In genomic region chr11:726278-726915, GRCh38 we compare ENCODE assay signal across 7 cellular contexts. TPM values are rescaled to one million over a fixed set of nuclear protein-coding genes. Genes with fewer than 3 reads are reported as not detected.
DNase-seq lines count a peak whose midpoint lies in the region; ATAC-seq and TF ChIP-seq lines count a peak whose summit lies in the region.
"Had no signal": no experiment of that assay in that cellular context is flagged by ENCODE, and none has a peak within 500 bp of the region (broad histone marks: within the 10 kb centered on the region; RNA-seq: fewer than 3 reads in every experiment).

No MANE protein-coding gene starts in this region.

- H3K27ac ChIP-seq in OCI-LY7 (ENCODE audit: low read depth, low read length, poor library complexity, severe bottlenecking) (no peak overlapping the region), prostate gland (peak overlapping the region; percentile 74 to 76)

- ATAC-seq in GM21576 (IDR thresholded peaks at IDR 0.05; ENCODE audit: unreplicated experiment): no peak
- ATAC-seq: HCT116 had no signal

- intact Hi-C loops in OCI-LY7 (cut with micrococcal nuclease; ENCODE audit: unreplicated experiment) (no loop called here), prostate gland (cut with DNase I) (no loop called here)

- DNase-seq in GM06990 (ENCODE audit: extremely low read depth, insufficient read length): peak; percentile 74
- peak; percentile 62 for DNase-seq in OCI-LY7 (ENCODE audit: low spot score)
- DNase-seq in choroid plexus epithelial cell (ENCODE audit: low read depth): peak; percentile 37
- DNase-seq in prostate gland (ENCODE audit: low spot score): peak; percentile 75
- DNase-seq in amniotic stem cell (lab: John Stamatoyannopoulos, UW): no peak

- no peak for TF ChIP-seq CTCF in GM06990 (IDR thresholded peaks at IDR 0.05; ENCODE audit: insufficient read depth, low read length, poor library complexity, severe bottlenecking)
- TF ChIP-seq CTCF in OCI-LY7 (conservative IDR thresholded peaks at IDR 0.05; ENCODE audit: low read length): no peak
- no peak for TF ChIP-seq CTCF in choroid plexus epithelial cell (conservative IDR thresholded peaks at IDR 0.05; ENCODE audit: low read depth, low read length)
- TF ChIP-seq CTCF in prostate gland (IDR thresholded peaks at IDR 0.05): no peak

- 6% methylated on average over 56 of the region's 57 CpGs for WGBS in prostate gland

- H3K4me3 ChIP-seq in GM06990 (replicated peaks; ENCODE audit: low read depth, low read length) (peak overlapping the region; percentile 45), OCI-LY7 (ENCODE audit: low read depth, low read length, poor library complexity, severe bottlenecking) (peak overlapping the region; percentile 48), choroid plexus epithelial cell (ENCODE audit: low read depth, low read length) (peak overlapping the region; percentile 24), prostate gland (peak overlapping the region; percentile 11 to 23)

- no peaks in the 10 kb centered on the region for H3K36me3 ChIP-seq in GM06990 (ENCODE audit: control insufficient read depth, insufficient read depth, low read length)
- H3K36me3 ChIP-seq in OCI-LY7 (ENCODE audit: insufficient read depth, low read length): no peaks in the 10 kb centered on the region
- H3K36me3 ChIP-seq in prostate gland: no peaks in the 10 kb centered on the region

- H3K4me2 ChIP-seq in OCI-LY7 (ENCODE audit: low read length): peak overlapping the region; percentile 65

- POLR2A ChIA-PET in OCI-LY7 (lab: Charles Lee): interaction anchor here (0.6 to 2.7 kb wide), 7 partner anchors 14 to 184 kb away, joined by 3 to 7 read pairs (median 3); partner anchors contain the start of genes TALDO1 and TMEM80

- no peaks in the 10 kb centered on the region for H3K9me2 ChIP-seq in OCI-LY7 (ENCODE audit: insufficient read depth, low read length)

- no peaks in the 10 kb centered on the region for H4K20me1 ChIP-seq in OCI-LY7 (ENCODE audit: insufficient read depth, low read length)

- H3K27me3 ChIP-seq in GM06990 (replicated peaks; ENCODE audit: control insufficient read depth, insufficient read depth, low read length) (no peaks in the 10 kb centered on the region; the same call in 1 of the 2 replicates), prostate gland (replicated peaks; ENCODE audit: insufficient read depth) (no peaks in the 10 kb centered on the region)

- H2AFZ ChIP-seq in OCI-LY7 (ENCODE audit: low read length): peak overlapping the region; percentile 26; the same call in 1 of the 2 replicates

- peaks cover 52% of the 10 kb centered on the region for H3K4me1 ChIP-seq in OCI-LY7 (ENCODE audit: insufficient read depth, low read length, poor library complexity, severe bottlenecking)
- peaks cover 13% of the 10 kb centered on the region for H3K4me1 ChIP-seq in prostate gland (replicated peaks)

- H3K9me3 ChIP-seq in OCI-LY7 (ENCODE audit: low read length): no peaks in the 10 kb centered on the region
- H3K9me3 ChIP-seq in prostate gland: no peaks in the 10 kb centered on the region

- BruUV-seq in OCI-LY7 (replicated peaks; lab: Mats Ljungman, UMichigan): no TSS peak

- H3K79me2 ChIP-seq in OCI-LY7 (ENCODE audit: insufficient read depth, low read depth, low read length): no peaks in the 10 kb centered on the region

- CTCF ChIA-PET in OCI-LY7 (lab: Charles Lee; ENCODE audit: unreplicated experiment): interaction anchor here (0.6 to 1.2 kb wide), 4 partner anchors 21 to 135 kb away, joined by 3 to 5 read pairs (median 3); partner anchors contain the start of genes DEAF1, TALDO1 and TMEM80

- TF ChIP-seq POLR2A in prostate gland (IDR thresholded peaks at IDR 0.05): peak; percentile 29

RNA-seq across cellular contexts. Expression of gene EPS8L2, which starts 20.4 kb away (rescaled TPM):
- total RNA-seq in OCI-LY7 (2014; rRNA removed; shearing (Covaris generic)): 3.8 and 4.8 TPM in 2 replicates
- total RNA-seq in OCI-LY7 (2022): 7.1 and 9.3 TPM in 2 replicates
- 100 to 1,000 TPM in 1 of 2 donors, 10 to 100 TPM in 1; 92.1 to 114 TPM for total RNA-seq in prostate gland

RNA-seq across cellular contexts. Expression of gene TALDO1, which starts 20.9 kb away (rescaled TPM):
- 209 and 226 TPM in 2 replicates for total RNA-seq in OCI-LY7 (2014; rRNA removed; shearing (Covaris generic))
- 172 and 195 TPM in 2 replicates for total RNA-seq in OCI-LY7 (2022)
- 100 to 1,000 TPM; 124 to 285 TPM for total RNA-seq in prostate gland

RNA-seq across cellular contexts. Expression of gene TMEM80, which starts 30.8 kb away (rescaled TPM):
- 52.8 and 56.8 TPM in 2 replicates for total RNA-seq in OCI-LY7 (2014; rRNA removed; shearing (Covaris generic))
- total RNA-seq in OCI-LY7 (2022) (51.6 and 52.7 TPM in 2 replicates), prostate gland (10 to 100 TPM; 66.0 to 70.9 TPM)

RNA-seq across cellular contexts. Expression of gene DEAF1, which starts 31.4 kb away (rescaled TPM):
- 35.6 and 42.7 TPM in 2 replicates for total RNA-seq in OCI-LY7 (2014; rRNA removed; shearing (Covaris generic))
- total RNA-seq in OCI-LY7 (2022) (63.0 and 66.2 TPM in 2 replicates), prostate gland (100 to 1,000 TPM in 1 of 2 donors, 10 to 100 TPM in 1; 53.5 to 102 TPM)

RNA-seq across cellular contexts. Expression of gene GATD1, which starts 50.9 kb away (rescaled TPM):
- 73.3 and 109 TPM in 2 replicates for total RNA-seq in OCI-LY7 (2014; rRNA removed; shearing (Covaris generic))
- 117 and 141 TPM in 2 replicates for total RNA-seq in OCI-LY7 (2022)
- 10 to 100 TPM; 29.9 to 72.3 TPM for total RNA-seq in prostate gland

Comparison
In these comparisons a context has a peak if more than half of its experiments do, and no peak if none do; other contexts are left out.
1. RNA of gene EPS8L2, which starts 20.4 kb away (total RNA-seq): 92.1 to 114 TPM in prostate gland; 3.8 to 9.3 TPM in OCI-LY7; every median in the first group is over 4 times any median in the second.
2. Peak in every context shown above with its lines, with median percentiles within 50 percentile points of each other: H3K4me3 ChIP-seq.